In the genomic region with DNA sequence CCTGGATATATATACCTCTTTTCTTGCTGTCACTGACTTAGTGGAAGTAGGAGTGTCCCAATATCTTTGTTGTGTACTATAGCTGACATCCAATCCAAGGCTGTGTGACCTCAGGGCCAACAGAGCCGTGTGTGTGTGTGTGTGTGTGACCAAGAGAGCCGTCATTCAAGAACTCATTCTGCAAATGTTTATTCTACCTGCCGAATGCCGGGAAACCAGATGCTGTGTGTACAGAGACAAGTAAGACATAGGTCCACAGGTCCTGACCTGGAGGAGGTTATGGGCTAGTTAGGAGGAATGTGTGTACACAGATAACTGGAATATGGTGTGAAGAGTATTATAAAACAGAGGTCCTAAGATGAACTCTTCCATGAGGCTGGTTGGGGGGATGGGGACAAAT, we compare ENCODE assay signal across 1 cellular context.
TF ChIP-seq lines count a peak whose summit lies in the region.

No MANE protein-coding gene starts in this region.

TF ChIP-seq in HepG2, 621 proteins besides CTCF, POLR2A, EP300 and RAD21 (continued from another document and continues in another):
- TF ChIP-seq PPARG (CRISPR knock-in tag; conservative IDR thresholded peaks at IDR 0.05) (peak; percentile 93), SPEN (CRISPR knock-in tag; IDR thresholded peaks at IDR 0.05; ENCODE audit: low read depth) (peak; percentile 42; the same call in 1 of the 2 replicates), RFXAP (CRISPR knock-in tag; IDR thresholded peaks at IDR 0.05; ENCODE audit: borderline replicate concordance) (no peak), CREM (IDR thresholded peaks at IDR 0.05) (peak; percentile 62), CREM (CRISPR knock-in tag; IDR thresholded peaks at IDR 0.05) (no peak), ZSCAN31 (CRISPR knock-in tag; IDR thresholded peaks at IDR 0.05; ENCODE audit: low read depth) (0 out of 2 replicates have a peak, but pooled peaks have one; percentile 24), TEAD3 (CRISPR knock-in tag; optimal IDR thresholded peaks at IDR 0.05; ENCODE audit: borderline replicate concordance) (peak; percentile 88), SMYD3 (CRISPR knock-in tag; IDR thresholded peaks at IDR 0.05) (0 out of 2 replicates have a peak, but pooled peaks have one; percentile 37), ZNF614 (CRISPR knock-in tag; IDR thresholded peaks at IDR 0.05; ENCODE audit: borderline replicate concordance) (peak; percentile 71; the same call in 1 of the 2 replicates), CEBPB (IDR thresholded peaks at IDR 0.05; ENCODE audit: borderline replicate concordance, low read depth, low read length) (no peak), MXD4 (CRISPR knock-in tag; IDR thresholded peaks at IDR 0.05) (no peak), ELF3 (CRISPR knock-in tag; IDR thresholded peaks at IDR 0.05) (peak; percentile 74), KLF16 (CRISPR knock-in tag; IDR thresholded peaks at IDR 0.05) (0 out of 4 replicates have a peak, but pooled peaks of 1 of the 2 experiments have one; percentile 29), NFYB (CRISPR knock-in tag; IDR thresholded peaks at IDR 0.05) (peak; percentile 23; the same call in 1 of the 2 replicates), SOX6 (IDR thresholded peaks at IDR 0.05) (no peak), SOX6 (CRISPR knock-in tag; IDR thresholded peaks at IDR 0.05) (peak; percentile 81), GATAD2A (CRISPR knock-in tag; IDR thresholded peaks at IDR 0.05) (peak; percentile 83), ZNF17 (CRISPR knock-in tag; IDR thresholded peaks at IDR 0.05) (no peak), SMC3 (IDR thresholded peaks at IDR 0.05; ENCODE audit: low read length) (peak; percentile 24; the same call in 1 of the 2 replicates), MEIS2 (CRISPR knock-in tag; IDR thresholded peaks at IDR 0.05) (peak; percentile 75), GATAD1 (CRISPR knock-in tag; IDR thresholded peaks at IDR 0.05) (peak; percentile 47), ZNF350 (CRISPR knock-in tag; IDR thresholded peaks at IDR 0.05; ENCODE audit: borderline replicate concordance, low read depth) (no peak), IRF2 (CRISPR knock-in tag; IDR thresholded peaks at IDR 0.05) (peak; percentile 88), NR2F6 (IDR thresholded peaks at IDR 0.05) (peak; percentile 96), NR2F6 (CRISPR knock-in tag; IDR thresholded peaks at IDR 0.05) (peak; percentile 97), YEATS2 (CRISPR knock-in tag; IDR thresholded peaks at IDR 0.05; ENCODE audit: borderline replicate concordance) (0 out of 2 replicates have a peak, but pooled peaks have one; percentile 41), SALL1 (CRISPR knock-in tag; IDR thresholded peaks at IDR 0.05) (peak; percentile 82), NR2F1 (CRISPR knock-in tag; IDR thresholded peaks at IDR 0.05) (peak; percentile 97 to 99), GATA4 (IDR thresholded peaks at IDR 0.05; ENCODE audit: borderline replicate concordance, low read depth) (peak; percentile 42; the same call in 1 of the 2 replicates), SMAD3 (CRISPR knock-in tag; IDR thresholded peaks at IDR 0.05) (peak; percentile 78), ZBTB38 (CRISPR knock-in tag; IDR thresholded peaks at IDR 0.05) (no peak), KDM3A (CRISPR knock-in tag; IDR thresholded peaks at IDR 0.05; ENCODE audit: low read depth) (peak; percentile 67; the same call in 1 of the 2 replicates), MIER3 (CRISPR knock-in tag; IDR thresholded peaks at IDR 0.05; ENCODE audit: borderline replicate concordance) (peak; percentile 94; the same call in 1 of the 2 replicates), SMAD9 (CRISPR knock-in tag; IDR thresholded peaks at IDR 0.05) (0 out of 2 replicates have a peak, but pooled peaks have one; percentile 47), ZNF274 (CRISPR knock-in tag; IDR thresholded peaks at IDR 0.05) (no peak), TMF1 (CRISPR knock-in tag; IDR thresholded peaks at IDR 0.05; ENCODE audit: low read depth) (no peak), SNAPC2 (CRISPR knock-in tag; IDR thresholded peaks at IDR 0.05) (peak; percentile 68; the same call in 1 of the 2 replicates), HDAC2 (CRISPR knock-in tag; IDR thresholded peaks at IDR 0.05) (peak; percentile 82), ZNF329 (CRISPR knock-in tag; IDR thresholded peaks at IDR 0.05; ENCODE audit: low read depth) (0 out of 2 replicates have a peak, but pooled peaks have one; percentile 40), THAP11 (CRISPR knock-in tag; IDR thresholded peaks at IDR 0.05) (peak; percentile 41; the same call in 1 of the 2 replicates), MAZ (IDR thresholded peaks at IDR 0.05; ENCODE audit: borderline replicate concordance, low read depth, low read length) (no peak), MAZ (CRISPR knock-in tag; IDR thresholded peaks at IDR 0.05; ENCODE audit: low read depth) (peak; percentile 52; the same call in 1 of the 2 replicates), HHEX (CRISPR knock-in tag; IDR thresholded peaks at IDR 0.05) (peak; percentile 96), FIP1L1 (IDR thresholded peaks at IDR 0.05; ENCODE audit: borderline replicate concordance, insufficient read depth, low read depth, low read length) (no peak), NR2F2 (IDR thresholded peaks at IDR 0.05; ENCODE audit: borderline replicate concordance, low read depth) (peak; percentile 96), FOXK1 (CRISPR knock-in tag; IDR thresholded peaks at IDR 0.05; ENCODE audit: borderline replicate concordance, low read depth) (peak; percentile 86; the same call in 1 of the 2 replicates), NR2C2 (CRISPR knock-in tag; IDR thresholded peaks at IDR 0.05; ENCODE audit: borderline replicate concordance) (0 out of 2 replicates have a peak, but pooled peaks have one; percentile 24)
- TF ChIP-seq, protein P1, sequence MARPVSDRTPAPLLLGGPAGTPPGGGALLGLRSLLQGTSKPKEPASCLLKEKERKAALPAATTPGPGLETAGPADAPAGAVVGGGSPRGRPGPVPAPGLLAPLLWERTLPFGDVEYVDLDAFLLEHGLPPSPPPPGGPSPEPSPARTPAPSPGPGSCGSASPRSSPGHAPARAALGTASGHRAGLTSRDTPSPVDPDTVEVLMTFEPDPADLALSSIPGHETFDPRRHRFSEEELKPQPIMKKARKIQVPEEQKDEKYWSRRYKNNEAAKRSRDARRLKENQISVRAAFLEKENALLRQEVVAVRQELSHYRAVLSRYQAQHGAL (CRISPR knock-in tag; IDR thresholded peaks at IDR 0.05; ENCODE audit: not compliant biosample characterization), result no peak
- TF ChIP-seq, protein P2, sequence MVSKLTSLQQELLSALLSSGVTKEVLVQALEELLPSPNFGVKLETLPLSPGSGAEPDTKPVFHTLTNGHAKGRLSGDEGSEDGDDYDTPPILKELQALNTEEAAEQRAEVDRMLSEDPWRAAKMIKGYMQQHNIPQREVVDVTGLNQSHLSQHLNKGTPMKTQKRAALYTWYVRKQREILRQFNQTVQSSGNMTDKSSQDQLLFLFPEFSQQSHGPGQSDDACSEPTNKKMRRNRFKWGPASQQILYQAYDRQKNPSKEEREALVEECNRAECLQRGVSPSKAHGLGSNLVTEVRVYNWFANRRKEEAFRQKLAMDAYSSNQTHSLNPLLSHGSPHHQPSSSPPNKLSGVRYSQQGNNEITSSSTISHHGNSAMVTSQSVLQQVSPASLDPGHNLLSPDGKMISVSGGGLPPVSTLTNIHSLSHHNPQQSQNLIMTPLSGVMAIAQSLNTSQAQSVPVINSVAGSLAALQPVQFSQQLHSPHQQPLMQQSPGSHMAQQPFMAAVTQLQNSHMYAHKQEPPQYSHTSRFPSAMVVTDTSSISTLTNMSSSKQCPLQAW (CRISPR knock-in tag; IDR thresholded peaks at IDR 0.05), result peak; percentile 77; the same call in 1 of the 2 replicates
- TF ChIP-seq, protein P3, sequence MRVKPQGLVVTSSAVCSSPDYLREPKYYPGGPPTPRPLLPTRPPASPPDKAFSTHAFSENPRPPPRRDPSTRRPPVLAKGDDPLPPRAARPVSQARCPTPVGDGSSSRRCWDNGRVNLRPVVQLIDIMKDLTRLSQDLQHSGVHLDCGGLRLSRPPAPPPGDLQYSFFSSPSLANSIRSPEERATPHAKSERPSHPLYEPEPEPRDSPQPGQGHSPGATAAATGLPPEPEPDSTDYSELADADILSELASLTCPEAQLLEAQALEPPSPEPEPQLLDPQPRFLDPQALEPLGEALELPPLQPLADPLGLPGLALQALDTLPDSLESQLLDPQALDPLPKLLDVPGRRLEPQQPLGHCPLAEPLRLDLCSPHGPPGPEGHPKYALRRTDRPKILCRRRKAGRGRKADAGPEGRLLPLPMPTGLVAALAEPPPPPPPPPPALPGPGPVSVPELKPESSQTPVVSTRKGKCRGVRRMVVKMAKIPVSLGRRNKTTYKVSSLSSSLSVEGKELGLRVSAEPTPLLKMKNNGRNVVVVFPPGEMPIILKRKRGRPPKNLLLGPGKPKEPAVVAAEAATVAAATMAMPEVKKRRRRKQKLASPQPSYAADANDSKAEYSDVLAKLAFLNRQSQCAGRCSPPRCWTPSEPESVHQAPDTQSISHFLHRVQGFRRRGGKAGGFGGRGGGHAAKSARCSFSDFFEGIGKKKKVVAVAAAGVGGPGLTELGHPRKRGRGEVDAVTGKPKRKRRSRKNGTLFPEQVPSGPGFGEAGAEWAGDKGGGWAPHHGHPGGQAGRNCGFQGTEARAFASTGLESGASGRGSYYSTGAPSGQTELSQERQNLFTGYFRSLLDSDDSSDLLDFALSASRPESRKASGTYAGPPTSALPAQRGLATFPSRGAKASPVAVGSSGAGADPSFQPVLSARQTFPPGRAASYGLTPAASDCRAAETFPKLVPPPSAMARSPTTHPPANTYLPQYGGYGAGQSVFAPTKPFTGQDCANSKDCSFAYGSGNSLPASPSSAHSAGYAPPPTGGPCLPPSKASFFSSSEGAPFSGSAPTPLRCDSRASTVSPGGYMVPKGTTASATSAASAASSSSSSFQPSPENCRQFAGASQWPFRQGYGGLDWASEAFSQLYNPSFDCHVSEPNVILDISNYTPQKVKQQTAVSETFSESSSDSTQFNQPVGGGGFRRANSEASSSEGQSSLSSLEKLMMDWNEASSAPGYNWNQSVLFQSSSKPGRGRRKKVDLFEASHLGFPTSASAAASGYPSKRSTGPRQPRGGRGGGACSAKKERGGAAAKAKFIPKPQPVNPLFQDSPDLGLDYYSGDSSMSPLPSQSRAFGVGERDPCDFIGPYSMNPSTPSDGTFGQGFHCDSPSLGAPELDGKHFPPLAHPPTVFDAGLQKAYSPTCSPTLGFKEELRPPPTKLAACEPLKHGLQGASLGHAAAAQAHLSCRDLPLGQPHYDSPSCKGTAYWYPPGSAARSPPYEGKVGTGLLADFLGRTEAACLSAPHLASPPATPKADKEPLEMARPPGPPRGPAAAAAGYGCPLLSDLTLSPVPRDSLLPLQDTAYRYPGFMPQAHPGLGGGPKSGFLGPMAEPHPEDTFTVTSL (CRISPR knock-in tag; IDR thresholded peaks at IDR 0.05; ENCODE audit: borderline replicate concordance), result peak; percentile 79; the same call in 1 of the 2 replicates
- TF ChIP-seq, protein P4, sequence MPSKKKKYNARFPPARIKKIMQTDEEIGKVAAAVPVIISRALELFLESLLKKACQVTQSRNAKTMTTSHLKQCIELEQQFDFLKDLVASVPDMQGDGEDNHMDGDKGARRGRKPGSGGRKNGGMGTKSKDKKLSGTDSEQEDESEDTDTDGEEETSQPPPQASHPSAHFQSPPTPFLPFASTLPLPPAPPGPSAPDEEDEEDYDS (CRISPR knock-in tag; IDR thresholded peaks at IDR 0.05), result 0 out of 2 replicates have a peak, but pooled peaks have one; percentile 14
- TF ChIP-seq, protein P5, sequence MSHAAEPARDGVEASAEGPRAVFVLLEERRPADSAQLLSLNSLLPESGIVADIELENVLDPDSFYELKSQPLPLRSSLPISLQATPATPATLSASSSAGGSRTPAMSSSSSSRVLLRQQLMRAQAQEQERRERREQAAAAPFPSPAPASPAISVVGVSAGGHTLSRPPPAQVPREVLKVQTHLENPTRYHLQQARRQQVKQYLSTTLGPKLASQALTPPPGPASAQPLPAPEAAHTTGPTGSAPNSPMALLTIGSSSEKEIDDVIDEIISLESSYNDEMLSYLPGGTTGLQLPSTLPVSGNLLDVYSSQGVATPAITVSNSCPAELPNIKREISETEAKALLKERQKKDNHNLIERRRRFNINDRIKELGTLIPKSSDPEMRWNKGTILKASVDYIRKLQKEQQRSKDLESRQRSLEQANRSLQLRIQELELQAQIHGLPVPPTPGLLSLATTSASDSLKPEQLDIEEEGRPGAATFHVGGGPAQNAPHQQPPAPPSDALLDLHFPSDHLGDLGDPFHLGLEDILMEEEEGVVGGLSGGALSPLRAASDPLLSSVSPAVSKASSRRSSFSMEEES (CRISPR knock-in tag; IDR thresholded peaks at IDR 0.05), result 0 out of 2 replicates have a peak, but pooled peaks have one; percentile 49
- TF ChIP-seq, protein P6, sequence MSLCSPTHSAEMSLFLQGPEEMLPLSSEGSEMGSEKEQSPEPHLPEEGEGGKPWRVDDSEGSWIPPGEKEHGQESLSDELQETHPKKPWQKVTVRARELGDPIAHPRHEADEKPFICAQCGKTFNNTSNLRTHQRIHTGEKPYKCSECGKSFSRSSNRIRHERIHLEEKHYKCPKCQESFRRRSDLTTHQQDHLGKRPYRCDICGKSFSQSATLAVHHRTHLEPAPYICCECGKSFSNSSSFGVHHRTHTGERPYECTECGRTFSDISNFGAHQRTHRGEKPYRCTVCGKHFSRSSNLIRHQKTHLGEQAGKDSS (CRISPR knock-in tag; IDR thresholded peaks at IDR 0.05; ENCODE audit: borderline replicate concordance, low read depth), result no peak; the same call in 1 of the 2 replicates
- TF ChIP-seq, protein P7, sequence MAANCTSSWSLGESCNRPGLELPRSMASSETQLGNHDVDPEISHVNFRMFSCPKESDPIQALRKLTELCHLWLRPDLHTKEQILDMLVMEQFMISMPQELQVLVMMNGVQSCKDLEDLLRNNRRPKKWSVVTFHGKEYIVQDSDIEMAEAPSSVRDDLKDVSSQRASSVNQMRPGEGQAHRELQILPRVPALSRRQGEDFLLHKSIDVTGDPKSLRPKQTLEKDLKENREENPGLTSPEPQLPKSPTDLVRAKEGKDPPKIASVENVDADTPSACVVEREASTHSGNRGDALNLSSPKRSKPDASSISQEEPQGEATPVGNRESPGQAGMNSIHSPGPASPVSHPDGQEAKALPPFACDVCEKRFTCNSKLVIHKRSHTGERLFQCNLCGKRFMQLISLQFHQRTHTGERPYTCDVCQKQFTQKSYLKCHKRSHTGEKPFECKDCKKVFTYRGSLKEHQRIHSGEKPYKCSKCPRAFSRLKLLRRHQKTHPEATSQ (CRISPR knock-in tag; IDR thresholded peaks at IDR 0.05; ENCODE audit: borderline replicate concordance), result 0 out of 2 replicates have a peak, but pooled peaks have one; percentile 35
- TF ChIP-seq, protein P8, sequence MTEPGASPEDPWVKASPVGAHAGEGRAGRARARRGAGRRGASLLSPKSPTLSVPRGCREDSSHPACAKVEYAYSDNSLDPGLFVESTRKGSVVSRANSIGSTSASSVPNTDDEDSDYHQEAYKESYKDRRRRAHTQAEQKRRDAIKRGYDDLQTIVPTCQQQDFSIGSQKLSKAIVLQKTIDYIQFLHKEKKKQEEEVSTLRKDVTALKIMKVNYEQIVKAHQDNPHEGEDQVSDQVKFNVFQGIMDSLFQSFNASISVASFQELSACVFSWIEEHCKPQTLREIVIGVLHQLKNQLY (CRISPR knock-in tag; IDR thresholded peaks at IDR 0.05), result 0 out of 2 replicates have a peak, but pooled peaks have one; percentile 30
- TF ChIP-seq, protein P9, sequence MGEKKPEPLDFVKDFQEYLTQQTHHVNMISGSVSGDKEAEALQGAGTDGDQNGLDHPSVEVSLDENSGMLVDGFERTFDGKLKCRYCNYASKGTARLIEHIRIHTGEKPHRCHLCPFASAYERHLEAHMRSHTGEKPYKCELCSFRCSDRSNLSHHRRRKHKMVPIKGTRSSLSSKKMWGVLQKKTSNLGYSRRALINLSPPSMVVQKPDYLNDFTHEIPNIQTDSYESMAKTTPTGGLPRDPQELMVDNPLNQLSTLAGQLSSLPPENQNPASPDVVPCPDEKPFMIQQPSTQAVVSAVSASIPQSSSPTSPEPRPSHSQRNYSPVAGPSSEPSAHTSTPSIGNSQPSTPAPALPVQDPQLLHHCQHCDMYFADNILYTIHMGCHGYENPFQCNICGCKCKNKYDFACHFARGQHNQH (CRISPR knock-in tag; IDR thresholded peaks at IDR 0.05), result peak; percentile 87; the same call in 1 of the 2 replicates
